28 cellular contexts compared by ENCODE assay signal in genomic region chr6:146657432-146657831, GRCh38. TPM values are rescaled to one million over a fixed set of nuclear protein-coding genes. Genes with fewer than 3 reads are reported as not detected.
A peak's percentile ranks its signal among the peaks of the same experiment; 100 is the strongest.
DNase-seq lines count a peak whose midpoint lies in the region; ATAC-seq, FAIRE-seq and TF ChIP-seq lines count a peak whose summit lies in the region.
"Had no signal": no experiment of that assay in that cellular context is flagged by ENCODE, and none has a peak within 500 bp of the region (broad histone marks: within the 10 kb centered on the region; RNA-seq: fewer than 3 reads in every experiment).

No MANE protein-coding gene starts in this region.

- H3K27ac ChIP-seq in GM12878 (ENCODE audit: control insufficient read depth, insufficient read depth) = no peak overlapping the region
- no peak overlapping the region for H3K27ac ChIP-seq in naive thymus-derived CD4-positive, alpha-beta T cell (ENCODE audit: low read depth, low read length)
- H3K27ac ChIP-seq: BLaER1 had no signal

- no peaks in the 10 kb centered on the region for H3K36me3 ChIP-seq in GM12878 (ENCODE audit: control insufficient read depth in 2 of 2, insufficient read depth in 2 of 2, low read length in 1 of 2)
- no peaks in the 10 kb centered on the region for H3K36me3 ChIP-seq in naive thymus-derived CD4-positive, alpha-beta T cell (ENCODE audit: control insufficient read depth in 2 of 3, insufficient read depth in 3 of 3, low read length in 3 of 3)
- H3K36me3 ChIP-seq: BE2C, BLaER1 had no signal

- no peaks in the 10 kb centered on the region for H3K27me3 Mint-ChIP-seq in activated T-cell treated with anti-CD3 and anti-CD28 coated beads, Interleukin-2, amount 50 U/mL, for 72 hours (ENCODE audit: low read depth)
- peaks cover 0 to 21% (median 5%) of the 10 kb centered on the region in 5 donors for H3K27me3 Mint-ChIP-seq in naive thymus-derived CD4-positive, alpha-beta T cell
- H3K27me3 Mint-ChIP-seq: CD4-positive, alpha-beta memory T cell; CD4-positive, CD25-positive, alpha-beta regulatory T cell; CD8-positive, alpha-beta memory T cell had no signal

- no peak for TF ChIP-seq EP300 in GM12878 (IDR thresholded peaks at IDR 0.05; ENCODE audit: borderline replicate concordance in 1 of 2, control insufficient read depth in 1 of 2, low read depth in 2 of 2, low read length in 2 of 2)

- H3K4me2 ChIP-seq in GM12878 (ENCODE audit: control insufficient read depth, insufficient read depth) = no peak overlapping the region
- H3K4me2 ChIP-seq: BLaER1 had no signal

- peak; percentile 38; the same call in 2 of the 3 replicates for ATAC-seq in GM12878
- ATAC-seq in stimulated activated effector memory CD8-positive, alpha-beta T cell treated with anti-CD3 and anti-CD28 coated beads, Interleukin-12 subunit alpha, Interleukin-12 subunit beta, amount 100 ng/mL, for 72 hours = peak; percentile 50
- no peak for ATAC-seq in activated T-cell treated with anti-CD3 and anti-CD28 coated beads, Interleukin-2, amount 50 U/mL, for 72 hours (replicated peaks in 1 of 2)
- ATAC-seq in naive thymus-derived CD4-positive, alpha-beta T cell = no peak

- no peaks in the 10 kb centered on the region for H3K36me3 Mint-ChIP-seq in stimulated activated effector memory CD8-positive, alpha-beta T cell treated with anti-CD3 and anti-CD28 coated beads, Interleukin-12 subunit alpha, Interleukin-12 subunit beta, amount 100 ng/mL, for 72 hours
- H3K36me3 Mint-ChIP-seq in activated T-cell treated with anti-CD3 and anti-CD28 coated beads, Interleukin-2, amount 50 U/mL, for 72 hours (ENCODE audit: insufficient read depth in 2 of 2) = no peaks in the 10 kb centered on the region
- no peaks in the 10 kb centered on the region for H3K36me3 Mint-ChIP-seq in naive thymus-derived CD4-positive, alpha-beta T cell
- H3K36me3 Mint-ChIP-seq: CD14-positive monocyte; CD4-positive, alpha-beta memory T cell; CD4-positive, CD25-positive, alpha-beta regulatory T cell; CD8-positive, alpha-beta memory T cell had no signal

- TF ChIP-seq RAD21 in GM12878 (IDR thresholded peaks at IDR 0.05; ENCODE audit: insufficient read depth, low read depth, low read length) = no peak

- no peaks in the 10 kb centered on the region for H3K27me3 ChIP-seq in GM12878 (replicated peaks in 1 of 2; ENCODE audit: control insufficient read depth in 2 of 2, insufficient read depth in 2 of 2, low read length in 1 of 2)
- no peaks in the 10 kb centered on the region for H3K27me3 ChIP-seq in naive thymus-derived CD4-positive, alpha-beta T cell (ENCODE audit: control insufficient read depth in 2 of 2, insufficient read depth in 2 of 2, low read length in 2 of 2)
- H3K27me3 ChIP-seq: BE2C, BLaER1 had no signal

- no TSS peak for BruUV-seq in GM12878 (replicated peaks; lab: Mats Ljungman, UMichigan)

- H4K20me1 ChIP-seq in GM12878 (ENCODE audit: control insufficient read depth, insufficient read depth) = no peaks in the 10 kb centered on the region
- H4K20me1 ChIP-seq: BLaER1 had no signal

- TF ChIP-seq POLR2A in GM12878 (IDR thresholded peaks at IDR 0.05; ENCODE audit: low read depth, low read length) = no peak

- H3K4me3 Mint-ChIP-seq in stimulated activated effector memory CD8-positive, alpha-beta T cell treated with anti-CD3 and anti-CD28 coated beads, Interleukin-12 subunit alpha, Interleukin-12 subunit beta, amount 100 ng/mL, for 72 hours = no peak overlapping the region
- no peak overlapping the region for H3K4me3 Mint-ChIP-seq in activated T-cell treated with anti-CD3 and anti-CD28 coated beads, Interleukin-2, amount 50 U/mL, for 72 hours
- H3K4me3 Mint-ChIP-seq in naive thymus-derived CD4-positive, alpha-beta T cell = no peak overlapping the region
- H3K4me3 Mint-ChIP-seq: CD14-positive monocyte; CD4-positive, alpha-beta memory T cell; CD4-positive, CD25-positive, alpha-beta regulatory T cell; CD8-positive, alpha-beta memory T cell had no signal

- whole genome bisulfite sequencing in GM12878 (ENCODE audit: insufficient coverage, insufficient replicate concordance, low lambda C conversion rate, missing lambda C conversion rate) = 48% methylated on average over 3 of the region's 3 CpGs

- RAD21 ChIA-PET in GM12878 (lab: Charles Lee; ENCODE audit: unreplicated experiment) = no interaction called here

- no peak overlapping the region for H3K9ac ChIP-seq in GM12878 (ENCODE audit: control insufficient read depth, insufficient read depth, low read length)
- H3K9ac ChIP-seq: BLaER1 had no signal

- H3K4me1 ChIP-seq in GM12878 (ENCODE audit: control insufficient read depth, insufficient read depth, low read length) = no peaks in the 10 kb centered on the region
- no peaks in the 10 kb centered on the region for H3K4me1 ChIP-seq in naive thymus-derived CD4-positive, alpha-beta T cell (ENCODE audit: control insufficient read depth in 2 of 2, insufficient read depth in 2 of 2, low read length in 2 of 2)
- H3K4me1 ChIP-seq: BE2C, BLaER1 had no signal

- H3K9me3 Mint-ChIP-seq in stimulated activated effector memory CD8-positive, alpha-beta T cell treated with anti-CD3 and anti-CD28 coated beads, Interleukin-12 subunit alpha, Interleukin-12 subunit beta, amount 100 ng/mL, for 72 hours = peaks cover 5% of the 10 kb centered on the region
- H3K9me3 Mint-ChIP-seq in activated T-cell treated with anti-CD3 and anti-CD28 coated beads, Interleukin-2, amount 50 U/mL, for 72 hours = no peaks in the 10 kb centered on the region
- H3K9me3 Mint-ChIP-seq in naive thymus-derived CD4-positive, alpha-beta T cell = peaks cover 0 to 10% (median 6%) of the 10 kb centered on the region in 11 donors

- H3K79me2 ChIP-seq in GM12878 (ENCODE audit: control insufficient read depth, insufficient read depth, low read length) = no peaks in the 10 kb centered on the region

- no peak overlapping the region for H2AFZ ChIP-seq in GM12878 (ENCODE audit: control insufficient read depth, low read depth, low read length)

- no peak overlapping the region for H3K4me3 ChIP-seq in GM12878
- no peak overlapping the region for H3K4me3 ChIP-seq in naive thymus-derived CD4-positive, alpha-beta T cell (ENCODE audit: low read length)
- H3K4me3 ChIP-seq: BLaER1 had no signal

- intact Hi-C loops in GM12878 (cut with micrococcal nuclease; ENCODE audit: unreplicated experiment) = no loop called here
- intact Hi-C loops in naive thymus-derived CD4-positive, alpha-beta T cell (cut with micrococcal nuclease) = no loop called here

- no peak for TF ChIP-seq CTCF in GM12878 (IDR thresholded peaks at IDR 0.05 in 2 of 3, conservative IDR thresholded peaks at IDR 0.05 in 1 of 3; ENCODE audit: control insufficient read depth in 2 of 3, extremely low read depth in 1 of 3, insufficient read depth in 1 of 3, low read depth in 3 of 3, low read length in 3 of 3)

- SMC1A ChIA-PET in GM12878 (lab: Charles Lee; ENCODE audit: uncharacterized antibody, unreplicated experiment) = no interaction called here

- in situ Hi-C loops in GM12878 (cut with MboI) = no loop called here

- no peak for DNase-seq in GM12878 (ENCODE audit: low read depth, low spot score)
- no peak for DNase-seq in stimulated activated effector memory CD8-positive, alpha-beta T cell treated with anti-CD3 and anti-CD28 coated beads, Interleukin-12 subunit alpha, Interleukin-12 subunit beta, amount 100 ng/mL, for 72 hours (ENCODE audit: low spot score in 2 of 2)
- DNase-seq in activated T-cell treated with anti-CD3 and anti-CD28 coated beads, Interleukin-2, amount 50 U/mL, for 72 hours = no peak
- DNase-seq in naive thymus-derived CD4-positive, alpha-beta T cell = no peak
- DNase-seq in activated T-cell treated with anti-CD3 and anti-CD28 coated beads for 4 hours = no peak
- DNase-seq: 8988T; ACHN; BE2C; C1 segment of cervical spinal cord; CD4-positive, alpha-beta memory T cell; CD4-positive, CD25-positive, alpha-beta regulatory T cell; CD8-positive, alpha-beta memory T cell; COR-L47; DMS 273 treated with DMSO at 0.1 percent for 48 hours; DMS153; DMS53; DMS79; DND-41; EL; GDM1 had no signal

- no peak for FAIRE-seq in GM12878 (lab: Jason Lieb, UNC)
- FAIRE-seq: A204.1, GM12891, GM19239 had no signal

- no peaks in the 10 kb centered on the region for H3K4me1 Mint-ChIP-seq in stimulated activated effector memory CD8-positive, alpha-beta T cell treated with anti-CD3 and anti-CD28 coated beads, Interleukin-12 subunit alpha, Interleukin-12 subunit beta, amount 100 ng/mL, for 72 hours
- no peaks in the 10 kb centered on the region for H3K4me1 Mint-ChIP-seq in activated T-cell treated with anti-CD3 and anti-CD28 coated beads, Interleukin-2, amount 50 U/mL, for 72 hours (ENCODE audit: low read depth)
- no peaks in the 10 kb centered on the region for H3K4me1 Mint-ChIP-seq in naive thymus-derived CD4-positive, alpha-beta T cell
- H3K4me1 Mint-ChIP-seq: CD14-positive monocyte; CD4-positive, alpha-beta memory T cell; CD4-positive, CD25-positive, alpha-beta regulatory T cell; CD8-positive, alpha-beta memory T cell had no signal

- CTCF ChIA-PET in GM12878 (lab: Yijun Ruan, JAX) = interaction anchor here (1.6 kb wide), 1 partner anchor 8 kb away, joined by 5 read pairs; no protein-coding TSS in a partner anchor
- CTCF ChIA-PET in naive thymus-derived CD4-positive, alpha-beta T cell (lab: Charles Lee) = no interaction called here

- POLR2A ChIA-PET in GM12878 (lab: Charles Lee) = no interaction called here
- POLR2A ChIA-PET in naive thymus-derived CD4-positive, alpha-beta T cell (lab: Charles Lee) = no interaction called here

- H3K9me3 ChIP-seq in GM12878 (replicated peaks; ENCODE audit: control insufficient read depth, insufficient read depth, low read length) = no peaks in the 10 kb centered on the region
- no peaks in the 10 kb centered on the region for H3K9me3 ChIP-seq in naive thymus-derived CD4-positive, alpha-beta T cell (ENCODE audit: control insufficient read depth in 2 of 3, low read length in 3 of 3)
- H3K9me3 ChIP-seq: BE2C, BLaER1 had no signal

- no peak overlapping the region for H3K27ac Mint-ChIP-seq in stimulated activated effector memory CD8-positive, alpha-beta T cell treated with anti-CD3 and anti-CD28 coated beads, Interleukin-12 subunit alpha, Interleukin-12 subunit beta, amount 100 ng/mL, for 72 hours
- no peak overlapping the region for H3K27ac Mint-ChIP-seq in activated T-cell treated with anti-CD3 and anti-CD28 coated beads, Interleukin-2, amount 50 U/mL, for 72 hours
- H3K27ac Mint-ChIP-seq in naive thymus-derived CD4-positive, alpha-beta T cell = no peak overlapping the region
- H3K27ac Mint-ChIP-seq: CD14-positive monocyte; CD4-positive, alpha-beta memory T cell; CD4-positive, CD25-positive, alpha-beta regulatory T cell; CD8-positive, alpha-beta memory T cell had no signal

RNA-seq across cellular contexts. Expression of gene ADGB, which starts 58.7 kb away (rescaled TPM):
- total RNA-seq in GM12878 (2013; cell fraction: nucleolus; rRNA removed) = not detected in 2 replicates
- total RNA-seq in GM12878 (2014; rRNA removed) = not detected in 2 replicates
- total RNA-seq in GM12878 (2014; rRNA removed; fragmentation: Illumina TruSeq; extraction: Trizol) = not detected in 2 replicates
- total RNA-seq in GM12878 (2021) = not detected in 2 replicates
- polyA plus RNA-seq in GM12878 (2011; ENCODE audit: low read depth) = not detected
- not detected in 2 replicates for polyA plus RNA-seq in GM12878 (2011; rRNA removed)
- polyA plus RNA-seq in GM12878 (2011; cell fraction: cytosol; rRNA removed) = not detected in 2 replicates
- polyA plus RNA-seq in GM12878 (2011; cell fraction: nucleus; rRNA removed) = not detected in 2 replicates
- not detected in 2 replicates for polyA plus RNA-seq in GM12878 (2012)
- polyA plus RNA-seq in GM12878 (2014; fragmentation: Illumina TruSeq; extraction: Trizol) = not detected in 2 replicates
- not detected for polyA plus RNA-seq in GM12878 (2014; fragmentation: Nextera tagmentation; extraction: Ambion mirVana)
- polyA plus RNA-seq in GM12878 (2014; rRNA removed) = not detected in 2 replicates
- polyA plus RNA-seq in GM12878 (2016; fragmentation: Nextera tagmentation; extraction: Ambion mirVana) = not detected
- polyA minus RNA-seq in GM12878 (2011; rRNA and poly(A)+ RNA removed) = not detected in 2 replicates
- polyA minus RNA-seq in GM12878 (2011; cell fraction: cytosol; rRNA and poly(A)+ RNA removed) = not detected in 2 replicates
- polyA minus RNA-seq in GM12878 (2011; cell fraction: nucleus; rRNA and poly(A)+ RNA removed) = not detected in 2 replicates
- under 1 TPM in 1 of 2 donors, not detected in 1; 0.14 TPM for total RNA-seq in activated T-cell treated with anti-CD3 and anti-CD28 coated beads, Interleukin-2, amount 50 U/mL, for 72 hours
- total RNA-seq in naive thymus-derived CD4-positive, alpha-beta T cell = not detected
- not detected for polyA plus RNA-seq in naive thymus-derived CD4-positive, alpha-beta T cell
- total RNA-seq: A673; CD4-positive, alpha-beta memory T cell; CD4-positive, CD25-positive, alpha-beta regulatory T cell; G401 had no signal
- polyA plus RNA-seq: AG04450; CD14-positive monocyte; CD4-positive, alpha-beta memory T cell; CD4-positive, CD25-positive, alpha-beta regulatory T cell; CD8-positive, alpha-beta memory T cell had no signal

Comparison
In these comparisons a context has a peak if more than half of its experiments do, and no peak if none do; other contexts are left out.
1. ATAC-seq: peak in GM12878 (single experiment) and stimulated activated effector memory CD8-positive, alpha-beta T cell treated with anti-CD3 and anti-CD28 coated beads, Interleukin-12 subunit alpha, Interleukin-12 subunit beta, amount 100 ng/mL, for 72 hours (single experiment); none in activated T-cell treated with anti-CD3 and anti-CD28 coated beads, Interleukin-2, amount 50 U/mL, for 72 hours (0 of 2) and naive thymus-derived CD4-positive, alpha-beta T cell (single experiment).